In genomic region chr1:242546441-242546840, GRCh38 we compare ENCODE assay signal across 25 cellular contexts.
"Had no signal": no experiment of that assay in that cellular context is flagged by ENCODE, and none has a peak within 500 bp of the region (broad histone marks: within the 10 kb centered on the region; RNA-seq: fewer than 3 reads in every experiment).

No MANE protein-coding gene starts in this region.

- H3K27me3 ChIP-seq: suprapubic skin, testis, thyroid gland, tibial nerve, transverse colon, upper lobe of left lung, upper lobe of right lung, uterus, vagina had no signal

- H3K9me3 ChIP-seq: stomach, suprapubic skin, testis, thoracic aorta, thyroid gland, tibial artery, tibial nerve, transverse colon, upper lobe of left lung, upper lobe of right lung, uterus, vagina had no signal

- H3K27ac ChIP-seq: stomach, suprapubic skin, testis, thoracic aorta, thyroid gland, tibial artery, tibial nerve, transverse colon, upper lobe of left lung, upper lobe of right lung, uterus, vagina had no signal

- H3K36me3 ChIP-seq: stomach, suprapubic skin, thoracic aorta, thyroid gland, tibial artery, tibial nerve, transverse colon, upper lobe of left lung, upper lobe of right lung, uterus, vagina had no signal

- H3K4me3 ChIP-seq: stomach, suprapubic skin, testis, thoracic aorta, thyroid gland, tibial artery, tibial nerve, transverse colon, upper lobe of left lung, upper lobe of right lung, uterus, vagina had no signal

- ATAC-seq: stimulated activated effector memory CD8-positive, alpha-beta T cell treated with anti-CD3 and anti-CD28 coated beads, Interleukin-12 subunit alpha, Interleukin-12 subunit beta, amount 100 ng/mL, for 72 hours; stimulated activated naive B cell treated with anti-CD40 and anti-IgM and Interleukin-4, amounts not matched to agents 10 μg/mL and 1 μg/mL and 100 μg/mL, for 72 hours; stimulated activated naive CD8-positive, alpha-beta T cell treated with anti-CD3 and anti-CD28 coated beads, Interleukin-15, amount 100 ng/mL, for 72 hours; stimulated activated naive CD8-positive, alpha-beta T cell treated with anti-CD3 and anti-CD28 coated beads, Interleukin-15, Interleukin-2, amounts not matched to agents 100 U/mL and 50 U/mL, for 24 hours; upper lobe of right lung had no signal

- H3K4me1 ChIP-seq: stomach, suprapubic skin, testis, thyroid gland, tibial artery, tibial nerve, transverse colon, upper lobe of left lung, upper lobe of right lung, vagina had no signal

- DNase-seq: stimulated activated CD4-positive, alpha-beta T cell treated with anti-CD3 and anti-CD28 coated beads, Interleukin-2, amount 100 ng/mL, for 48 hours; stimulated activated CD4-positive, alpha-beta T cell treated with anti-CD3 and anti-CD28 coated beads, Interleukin-4, amount 100 ng/mL, for 1 hour; stimulated activated CD4-positive, alpha-beta T cell treated with anti-CD3 and anti-CD28 coated beads, Interleukin-4, amount 100 ng/mL, for 24 hours; stimulated activated CD4-positive, alpha-beta T cell treated with anti-CD3 and anti-CD28 coated beads, Interleukin-4, amount 100 ng/mL, for 4 hours; stimulated activated CD8-positive, alpha-beta memory T cell treated with anti-CD3 and anti-CD28 coated beads, Interleukin-4, amount 100 ng/mL, for 48 hours; stimulated activated naive B cell treated with anti-CD40 and anti-IgM and Interleukin-4, amounts not matched to agents 10 μg/mL and 1 μg/mL and 100 μg/mL, for 72 hours; stimulated activated naive CD4-positive, alpha-beta T cell; stimulated activated naive CD4-positive, alpha-beta T cell treated with Interleukin-2 at 50 U/mL for 16 hours; stimulated activated naive CD8-positive, alpha-beta T cell treated with anti-CD3 and anti-CD28 coated beads, Interleukin-15, amount 100 ng/mL, for 72 hours; stimulated activated naive CD8-positive, alpha-beta T cell treated with anti-CD3 and anti-CD28 coated beads, Interleukin-15, Interleukin-2, amounts not matched to agents 100 U/mL and 50 U/mL, for 24 hours; stomach; substantia nigra; testis; thyroid gland; tibial artery; transverse colon; trophoblast cell; upper lobe of left lung; upper lobe of right lung; uterus had no signal
